ENCODE assay signal across 1 cellular context in the genomic region with DNA sequence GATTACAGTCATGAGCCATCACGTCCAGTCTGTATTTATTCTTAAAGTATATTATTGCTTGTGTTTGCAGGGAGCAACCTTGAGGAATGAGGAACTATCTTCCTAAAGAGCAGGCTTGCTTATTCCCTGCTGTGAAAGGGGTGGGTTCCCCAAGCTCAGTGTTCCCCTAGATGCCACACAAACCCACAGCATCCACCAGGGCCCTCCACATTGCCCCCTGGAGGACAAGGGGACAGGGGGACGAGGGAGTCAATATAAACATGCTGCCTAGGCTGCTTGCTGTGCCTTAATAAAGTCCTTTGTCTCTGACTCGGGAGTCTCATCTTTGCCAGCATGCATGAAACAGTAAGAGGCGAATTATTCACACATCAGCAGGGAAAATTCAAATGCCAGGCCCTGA.
TF ChIP-seq lines count a peak whose summit lies in the region.

No MANE protein-coding gene starts in this region.

TF ChIP-seq in K562, 482 proteins besides CTCF, POLR2A, EP300 and RAD21:
- TF ChIP-seq SMC3 (conservative IDR thresholded peaks at IDR 0.05; ENCODE audit: insufficient read depth, low read depth, low read length): 0 out of 2 replicates have a peak, but pooled peaks have one; percentile 5
- no peak for TF ChIP-seq ZNF354B (CRISPR knock-in tag; IDR thresholded peaks at IDR 0.05)
